1 cellular context compared by ENCODE assay signal in the genomic region with DNA sequence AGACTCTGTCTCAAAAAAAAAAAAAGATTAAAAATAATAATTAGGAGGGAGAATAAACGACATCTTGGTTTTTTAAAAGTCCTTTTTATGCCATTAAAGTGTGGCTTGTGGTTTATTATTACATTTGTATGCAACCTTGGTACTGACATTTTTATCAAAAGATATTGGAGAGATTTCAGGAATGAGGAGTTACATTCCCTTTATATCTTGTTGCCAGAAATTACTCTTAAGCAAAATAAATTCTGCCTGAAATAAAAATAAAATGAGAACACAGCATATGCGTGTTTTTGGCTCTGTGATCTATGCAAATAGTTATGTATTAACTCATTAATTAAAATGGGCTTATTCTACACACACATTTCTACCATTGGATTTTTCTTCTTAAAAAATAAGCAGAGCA.
TF ChIP-seq lines count a peak whose summit lies in the region.

No MANE protein-coding gene starts in this region.

TF ChIP-seq in IMR-90, 13 proteins besides CTCF, POLR2A, EP300 and RAD21 (continued from another document):
- TF ChIP-seq BHLHE40 (IDR thresholded peaks at IDR 0.05; ENCODE audit: low read depth, low read length), result no peak
- TF ChIP-seq USF2 (IDR thresholded peaks at IDR 0.05; ENCODE audit: low read depth, low read length), result no peak
- no peak for TF ChIP-seq CEBPB (IDR thresholded peaks at IDR 0.05; ENCODE audit: low read depth, low read length)
